ENCODE assay signal across 8 cellular contexts in genomic region chr7:139679731-139680594, GRCh38.
DNase-seq lines count a peak whose midpoint lies in the region; ATAC-seq and TF ChIP-seq lines count a peak whose summit lies in the region.

No MANE protein-coding gene starts in this region.

- TF ChIP-seq CTCF in MCF 10A (IDR thresholded peaks at IDR 0.05; ENCODE audit: unreplicated experiment), result no peak

- POLR2A ChIA-PET in MCF 10A (lab: Yijun Ruan, JAX), result interaction anchor here (0.7 to 2.3 kb wide), 14 partner anchors 7 to 103 kb away, joined by 3 to 14 read pairs (median 4); no protein-coding TSS in a partner anchor

- H3K9ac ChIP-seq in stomach smooth muscle (ENCODE audit: low read length in 2 of 2), result peak overlapping the region in 1 of 2 donors; percentile 51

- intact Hi-C loops in MCF 10A (cut with micrococcal nuclease), result loop anchor here (2.0 kb wide), 1 partner anchor 47 kb away; no protein-coding TSS in a partner anchor

- H3K9me3 ChIP-seq in MG63 (no peaks in the 10 kb centered on the region), stomach smooth muscle (ENCODE audit: control insufficient read depth in 2 of 2, low read length in 2 of 2) (no peaks in the 10 kb centered on the region)

- peak overlapping the region; percentile 13 for H3K4me3 Mint-ChIP-seq in MCF 10A (ENCODE audit: unreplicated experiment)

- CTCF ChIA-PET in MCF 10A (lab: Yijun Ruan, JAX), result interaction anchor here (0.7 to 1.2 kb wide), 3 partner anchors 19 to 60 kb away, joined by 3 to 8 read pairs (median 5); no protein-coding TSS in a partner anchor

- TSS peak; percentile 43 for BruUV-seq in MCF 10A (replicated peaks; lab: Mats Ljungman, UMichigan)

- H3K4me1 ChIP-seq in stomach smooth muscle (ENCODE audit: control insufficient read depth, insufficient read depth, low read length), result peaks cover 21% of the 10 kb centered on the region

- H3K9me3 Mint-ChIP-seq in MCF 10A (ENCODE audit: unreplicated experiment), result no peaks in the 10 kb centered on the region

- H3K36me3 Mint-ChIP-seq in MCF 10A (ENCODE audit: insufficient read depth, unreplicated experiment), result peaks cover 35% of the 10 kb centered on the region

- no peaks in the 10 kb centered on the region for H3K27me3 Mint-ChIP-seq in MCF 10A (ENCODE audit: insufficient read depth, unreplicated experiment)

- peaks cover 63% of the 10 kb centered on the region for H3K4me1 Mint-ChIP-seq in MCF 10A (ENCODE audit: insufficient read depth, unreplicated experiment)

- DNase-seq in MG63 (peak; percentile 45), MCF 10A (ENCODE audit: unreplicated experiment) (peak; percentile 58), left kidney (ENCODE audit: low read depth, low spot score) (peak; percentile 75), NCI-H446 (lab: John Stamatoyannopoulos, UW) (no peak), iPS-NIHi11 (ENCODE audit: low spot score) (no peak)
- DNase-seq in activated CD8-positive, alpha-beta memory T cell treated with anti-CD3 and anti-CD28 coated beads for 24 hours, result no peak

- ATAC-seq in GM18868 (IDR thresholded peaks at IDR 0.05; ENCODE audit: unreplicated experiment), result no peak

- H3K27me3 ChIP-seq in MG63, result no peaks in the 10 kb centered on the region
- H3K27me3 ChIP-seq in stomach smooth muscle (ENCODE audit: control insufficient read depth in 1 of 2, insufficient read depth in 2 of 2, low read length in 2 of 2), result no peaks in the 10 kb centered on the region

- H3K36me3 ChIP-seq in MG63, result peaks cover 6% of the 10 kb centered on the region
- H3K36me3 ChIP-seq in stomach smooth muscle (ENCODE audit: control insufficient read depth in 2 of 2, insufficient read depth in 2 of 2, low read length in 2 of 2), result no peaks in the 10 kb centered on the region

- H3K4me3 ChIP-seq in MG63, result no peak overlapping the region
- peak overlapping the region in 1 of 2 donors; percentile 35 for H3K4me3 ChIP-seq in stomach smooth muscle (ENCODE audit: low read length in 2 of 2)

- peak overlapping the region; percentile 94 for H3K27ac Mint-ChIP-seq in MCF 10A (ENCODE audit: low read depth, unreplicated experiment)

- H3K27ac ChIP-seq in stomach smooth muscle (ENCODE audit: low read length), result peak overlapping the region; percentile 58

Comparison
In these comparisons a context has a peak if more than half of its experiments do, and no peak if none do; other contexts are left out.
1. DNase-seq: peak in MG63 (single experiment), MCF 10A (single experiment) and left kidney (single experiment); none in NCI-H446 (0 of 2), activated CD8-positive, alpha-beta memory T cell treated with anti-CD3 and anti-CD28 coated beads for 24 hours (single experiment) and iPS-NIHi11 (single experiment).